Comparison of ENCODE assay signal across 8 cellular contexts in the genomic region with DNA sequence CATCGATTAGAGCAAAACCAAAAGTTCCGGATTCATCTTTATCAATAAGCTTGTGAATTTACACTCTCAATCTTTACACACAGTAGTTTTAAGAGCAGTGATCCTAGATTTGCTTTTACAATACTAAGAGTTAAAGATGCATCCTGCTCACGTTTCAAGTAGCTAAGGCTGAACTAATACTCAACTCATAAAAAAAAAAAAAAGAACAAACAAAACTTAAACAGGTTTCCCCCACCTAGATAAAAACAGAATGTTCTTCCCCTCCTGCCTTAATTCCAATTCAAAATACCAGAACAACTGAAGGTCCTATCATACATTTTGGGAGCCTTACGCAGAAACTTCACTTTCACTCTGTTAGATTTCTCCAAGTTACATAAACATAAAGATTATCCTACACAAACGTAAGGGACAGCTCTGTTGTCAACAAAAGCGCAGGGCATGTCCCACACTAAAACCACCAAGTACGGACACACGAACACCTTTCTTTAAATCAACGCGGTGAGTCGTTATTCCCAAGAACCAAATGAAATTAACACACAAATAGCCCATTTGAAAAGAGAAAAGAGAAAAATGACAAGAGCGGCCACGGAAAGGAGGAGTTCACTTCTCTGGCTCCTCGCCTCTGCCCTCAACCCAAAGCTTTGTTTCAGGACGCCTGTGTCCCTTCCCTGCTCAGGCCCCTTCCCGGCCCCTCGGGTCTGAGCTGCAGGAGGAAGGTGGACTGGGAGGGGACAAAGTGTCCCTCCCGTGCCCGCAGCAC. TPM values are rescaled to one million over a fixed set of nuclear protein-coding genes. Genes with fewer than 3 reads are reported as not detected.
DNase-seq lines count a peak whose midpoint lies in the region; ATAC-seq and TF ChIP-seq lines count a peak whose summit lies in the region.

No MANE protein-coding gene starts in this region.

- H3K4me1 Mint-ChIP-seq in mesothelial cell of epicardium = peaks cover 56% of the 10 kb centered on the region

- no peaks in the 10 kb centered on the region for H3K9me3 Mint-ChIP-seq in mesothelial cell of epicardium

- DNase-seq in NCI-H1105 (lab: John Stamatoyannopoulos, UW) (peak; percentile 1), mesothelial cell of epicardium (ENCODE audit: low spot score in 2 of 2, unreplicated experiment in 2 of 2) (no peak)
- DNase-seq in central memory CD4-positive, alpha-beta T cell = peak; percentile 21

- TF ChIP-seq CTCF in GM12875 (IDR thresholded peaks at IDR 0.05; ENCODE audit: borderline replicate concordance, insufficient read depth, low read depth, low read length) (no peak), mesothelial cell of epicardium (IDR thresholded peaks at IDR 0.05; ENCODE audit: unreplicated experiment) (no peak)

- H3K27ac Mint-ChIP-seq in mesothelial cell of epicardium = peak overlapping the region; percentile 100

- no peaks in the 10 kb centered on the region for H3K27me3 Mint-ChIP-seq in mesothelial cell of epicardium (ENCODE audit: low read depth)

- H3K36me3 Mint-ChIP-seq in mesothelial cell of epicardium = peaks cover 6% of the 10 kb centered on the region

- no peak for ATAC-seq in HG03095 (IDR thresholded peaks at IDR 0.05; ENCODE audit: unreplicated experiment)
- ATAC-seq in HG03159 (IDR thresholded peaks at IDR 0.05; ENCODE audit: unreplicated experiment) = no peak
- ATAC-seq in GM19324 (IDR thresholded peaks at IDR 0.05; ENCODE audit: low FRiP score, unreplicated experiment) = no peak
- no peak for ATAC-seq in GM21367 (IDR thresholded peaks at IDR 0.05; ENCODE audit: unreplicated experiment)

- peak overlapping the region; percentile 98 for H3K4me3 Mint-ChIP-seq in mesothelial cell of epicardium

- H3K4me3 ChIP-seq in GM12875 (ENCODE audit: low read depth, low read length) = peak overlapping the region; percentile 94

RNA-seq across cellular contexts. Expression of a gene that starts 0.9 kb away (rescaled TPM):
- 101 to 116 TPM (median 108 TPM) in 3 replicates for total RNA-seq in mesothelial cell of epicardium

Comparison
In these comparisons a context has a peak if more than half of its experiments do, and no peak if none do; other contexts are left out.
1. DNase-seq: peak in NCI-H1105 (single experiment) and central memory CD4-positive, alpha-beta T cell (single experiment); none in mesothelial cell of epicardium (0 of 2).